12 cellular contexts compared by ENCODE assay signal in the genomic region with DNA sequence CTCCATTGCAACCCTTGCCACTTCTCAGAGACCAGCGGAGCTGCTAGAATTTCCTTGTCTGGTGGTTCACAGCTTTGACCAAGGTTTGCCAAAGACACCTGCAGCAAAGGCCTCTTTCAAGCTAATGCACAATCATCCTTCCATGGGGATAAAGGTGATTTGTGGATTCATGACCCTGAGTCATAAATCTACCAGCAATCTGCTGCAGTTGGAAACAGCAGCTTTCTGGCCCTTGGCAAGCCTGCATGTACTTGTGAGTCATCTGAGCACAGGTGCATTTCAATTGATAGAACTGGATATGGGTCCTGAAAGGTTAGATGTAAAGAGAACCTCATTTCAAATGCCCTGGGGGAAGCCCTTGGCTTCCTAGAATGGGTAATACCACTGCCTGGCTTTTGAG. TPM values are rescaled to one million over a fixed set of nuclear protein-coding genes. Genes with fewer than 3 reads are reported as not detected.
DNase-seq lines count a peak whose midpoint lies in the region; ATAC-seq and TF ChIP-seq lines count a peak whose summit lies in the region.
"Had no signal": no experiment of that assay in that cellular context is flagged by ENCODE, and none has a peak within 500 bp of the region (broad histone marks: within the 10 kb centered on the region; RNA-seq: fewer than 3 reads in every experiment).

No MANE protein-coding gene starts in this region.

- H3K36me3 Mint-ChIP-seq in activated naive CD4-positive, alpha-beta T cell treated with anti-CD3 and anti-CD28 coated beads for 36 hours (ENCODE audit: low read depth), result peaks cover 2% of the 10 kb centered on the region
- H3K36me3 Mint-ChIP-seq: CD14-positive monocyte had no signal

- H3K4me1 ChIP-seq in PC-3 (ENCODE audit: insufficient read depth, low read length), result peaks cover 23% of the 10 kb centered on the region
- peaks cover 7 to 21% (median 9%) of the 10 kb centered on the region in 4 donors for H3K4me1 ChIP-seq in stomach

- POLR2A ChIA-PET in PC-3 (lab: Charles Lee; ENCODE audit: unreplicated experiment), result no interaction called here

- H3K36me3 ChIP-seq in PC-3 (ENCODE audit: low read depth, low read length) (no peaks in the 10 kb centered on the region), stomach (no peaks in the 10 kb centered on the region)

- DNase-seq in activated naive CD4-positive, alpha-beta T cell treated with anti-CD3 and anti-CD28 coated beads for 36 hours, result peak; percentile 64
- DNase-seq in activated naive CD4-positive, alpha-beta T cell (lab: John Stamatoyannopoulos, UW), result no peak
- DNase-seq in PC-3 (peak; percentile 93), epithelial cell of esophagus (ENCODE audit: low read depth) (peak; percentile 91), stomach (peak; percentile 55), T-helper 9 cell (no peak), nucleus accumbens (lab: John Stamatoyannopoulos, UW) (no peak), amniotic stem cell (lab: John Stamatoyannopoulos, UW) (no peak)
- DNase-seq: activated CD8-positive, alpha-beta memory T cell treated with anti-CD3 and anti-CD28 coated beads, Interleukin-2, amount 50 U/mL, for 4 hours; foreskin melanocyte; NCI-H446 had no signal

- H3K4me3 Mint-ChIP-seq in activated naive CD4-positive, alpha-beta T cell treated with anti-CD3 and anti-CD28 coated beads for 36 hours, result no peak overlapping the region
- H3K4me3 Mint-ChIP-seq: CD14-positive monocyte had no signal

- TF ChIP-seq EP300 in stomach (IDR thresholded peaks at IDR 0.05), result no peak

- no peaks in the 10 kb centered on the region for H3K9me3 Mint-ChIP-seq in activated naive CD4-positive, alpha-beta T cell treated with anti-CD3 and anti-CD28 coated beads for 36 hours
- H3K9me3 Mint-ChIP-seq: CD14-positive monocyte had no signal

- H3K9ac ChIP-seq in PC-3 (ENCODE audit: low read length), result no peak overlapping the region

- H3K9me3 ChIP-seq in PC-3 (ENCODE audit: low read length) (no peaks in the 10 kb centered on the region), stomach (no peaks in the 10 kb centered on the region)

- no peaks in the 10 kb centered on the region for H4K20me1 ChIP-seq in PC-3 (ENCODE audit: low read length)

- no peaks in the 10 kb centered on the region for H3K79me2 ChIP-seq in PC-3 (ENCODE audit: low read length)

- H3K4me2 ChIP-seq in PC-3 (ENCODE audit: low read length), result peak overlapping the region; percentile 47

- intact Hi-C loops in activated naive CD4-positive, alpha-beta T cell treated with anti-CD3 and anti-CD28 coated beads for 36 hours (cut with micrococcal nuclease), result loop anchor here (1.0 kb wide), 2 partner anchors 7 to 22 kb away; no protein-coding TSS in a partner anchor
- intact Hi-C loops in PC-3 (cut with micrococcal nuclease), result no loop called here
- intact Hi-C loops in stomach (cut with DNase I; ENCODE audit: low total_unique reads), result no loop called here

- peak overlapping the region; percentile 57 for H3K27ac ChIP-seq in PC-3 (ENCODE audit: low read length)
- H3K27ac ChIP-seq in stomach, result peak overlapping the region in 1 of 5 donors; percentile 4

- CTCF ChIA-PET in activated naive CD4-positive, alpha-beta T cell treated with anti-CD3 and anti-CD28 coated beads for 36 hours (lab: Charles Lee), result interaction anchor here (1.0 to 3.6 kb wide), 4 partner anchors 8 to 21 kb away, joined by 3 to 23 read pairs (median 3); no protein-coding TSS in a partner anchor
- CTCF ChIA-PET in PC-3 (lab: Charles Lee), result interaction anchor here (0.8 to 0.9 kb wide), 2 partner anchors 48 to 53 kb away, joined by 3 to 4 read pairs; no protein-coding TSS in a partner anchor

- TF ChIP-seq POLR2A in stomach (IDR thresholded peaks at IDR 0.05), result no peak

- H3K4me1 Mint-ChIP-seq in activated naive CD4-positive, alpha-beta T cell treated with anti-CD3 and anti-CD28 coated beads for 36 hours (ENCODE audit: low read depth), result peaks cover 89% of the 10 kb centered on the region
- H3K4me1 Mint-ChIP-seq: CD14-positive monocyte had no signal

- 0 to 86% (median 81%) methylated on average over 1 of the region's 1 CpG for WGBS in stomach, 5 donors

- peak; percentile 91 for ATAC-seq in PC-3

- H3K27ac Mint-ChIP-seq in activated naive CD4-positive, alpha-beta T cell treated with anti-CD3 and anti-CD28 coated beads for 36 hours, result peak overlapping the region; percentile 74
- H3K27ac Mint-ChIP-seq: CD14-positive monocyte had no signal

- no peaks in the 10 kb centered on the region for H3K27me3 Mint-ChIP-seq in activated naive CD4-positive, alpha-beta T cell treated with anti-CD3 and anti-CD28 coated beads for 36 hours (ENCODE audit: low read depth)

- H3K27me3 ChIP-seq in PC-3 (ENCODE audit: low read length) (no peaks in the 10 kb centered on the region), stomach (no peaks in the 10 kb centered on the region)

- H3F3A ChIP-seq in PC-3 (ENCODE audit: low read length, unreplicated experiment), result no peaks in the 10 kb centered on the region

- H3K4me3 ChIP-seq in PC-3 (ENCODE audit: low read length), result no peak overlapping the region
- H3K4me3 ChIP-seq in epithelial cell of esophagus (ENCODE audit: low read length), result no peak overlapping the region
- no peak overlapping the region for H3K4me3 ChIP-seq in stomach

- no peak overlapping the region for H2AFZ ChIP-seq in PC-3 (ENCODE audit: low read length)

- TF ChIP-seq CTCF in PC-3 (conservative IDR thresholded peaks at IDR 0.05; ENCODE audit: low read depth, low read length) (no peak), epithelial cell of esophagus (IDR thresholded peaks at IDR 0.05; ENCODE audit: insufficient read depth, low read depth, low read length, missing control alignments) (no peak), stomach (IDR thresholded peaks at IDR 0.05) (no peak)

- no peaks in the 10 kb centered on the region for H3K9me2 ChIP-seq in PC-3 (replicated peaks; ENCODE audit: low read length)

- no TSS peak for BruUV-seq in PC-3 (replicated peaks; lab: Mats Ljungman, UMichigan)

RNA-seq across cellular contexts. Expression of gene TCF7, which starts 21.6 kb away (rescaled TPM):
- 10 to 100 TPM; 87.9 to 92.3 TPM for total RNA-seq in activated naive CD4-positive, alpha-beta T cell treated with anti-CD3 and anti-CD28 coated beads for 36 hours
- total RNA-seq in PC-3 (2014; rRNA removed) (3.9 and 7.0 TPM in 2 replicates), stomach (10 to 100 TPM in 1 of 5 donors, 1 to 10 TPM in 3, not detected in 1; 4.6 to 13.3 (median 7.6) TPM)
- polyA plus RNA-seq in stomach, result 1 to 10 TPM; 3.7 to 8.0 (median 5.0) TPM

Comparison
In these comparisons a context has a peak if more than half of its experiments do, and no peak if none do; other contexts are left out.
1. DNase-seq: peak in activated naive CD4-positive, alpha-beta T cell treated with anti-CD3 and anti-CD28 coated beads for 36 hours (single experiment), PC-3 (single experiment), epithelial cell of esophagus (single experiment) and stomach (single experiment); none in activated naive CD4-positive, alpha-beta T cell (0 of 4), T-helper 9 cell (single experiment), nucleus accumbens (0 of 56) and amniotic stem cell (single experiment).
2. RNA of gene TCF7, which starts 21.6 kb away (total RNA-seq): 87.9 to 92.3 TPM in activated naive CD4-positive, alpha-beta T cell treated with anti-CD3 and anti-CD28 coated beads for 36 hours; 4.6 to 13.3 TPM in stomach and 3.9 to 7.0 TPM in PC-3; every median in the first group is over 4 times any median in the second.